Comparison of ENCODE assay signal across 19 cellular contexts in genomic region chr2:109386004-109386695, GRCh38.
DNase-seq lines count a peak whose midpoint lies in the region; ATAC-seq and TF ChIP-seq lines count a peak whose summit lies in the region.
"Had no signal": no experiment of that assay in that cellular context is flagged by ENCODE, and none has a peak within 500 bp of the region (broad histone marks: within the 10 kb centered on the region; RNA-seq: fewer than 3 reads in every experiment).

No MANE protein-coding gene starts in this region.

- in situ Hi-C loops in astrocyte of the cerebellum (cut with HindIII; ENCODE audit: low sequenced_read_pairs) = no loop called here

- H3K36me3 Mint-ChIP-seq in CD14-positive monocyte = no peaks in the 10 kb centered on the region

- H3K9me3 Mint-ChIP-seq in CD14-positive monocyte = no peaks in the 10 kb centered on the region
- H3K9me3 Mint-ChIP-seq: T-helper 2 cell treated with Interferon-gamma antibody and Interleukin-4, amounts not matched to agents 5 μg/mL and 100 μg/mL, for 36 hours had no signal

- no peaks in the 10 kb centered on the region for H3K27me3 Mint-ChIP-seq in CD14-positive monocyte (ENCODE audit: low read depth in 3 of 3)
- H3K27me3 Mint-ChIP-seq: activated CD4-positive, alpha-beta T cell treated with anti-CD3 and anti-CD28 coated beads for 36 hours had no signal

- H3K4me3 ChIP-seq in HFF-Myc (replicated peaks; ENCODE audit: low read depth, low read length) (no peak overlapping the region), astrocyte of the cerebellum (ENCODE audit: low read depth, low read length) (no peak overlapping the region)
- H3K4me3 ChIP-seq: ascending aorta, MG63, thoracic aorta had no signal

- intact Hi-C loops in CD14-positive monocyte (cut with micrococcal nuclease) = no loop called here

- no peaks in the 10 kb centered on the region for H3K4me1 Mint-ChIP-seq in CD14-positive monocyte
- H3K4me1 Mint-ChIP-seq: activated CD4-positive, alpha-beta T cell treated with anti-CD3 and anti-CD28 coated beads for 36 hours had no signal

- ATAC-seq in left lobe of liver (peak; percentile 29), HG02588 (IDR thresholded peaks at IDR 0.05; ENCODE audit: unreplicated experiment) (no peak)
- ATAC-seq: activated CD4-positive, alpha-beta T cell treated with anti-CD3 and anti-CD28 coated beads for 36 hours had no signal

- DNase-seq in CD14-positive monocyte (ENCODE audit: low spot score) (peak; percentile 33), HFF-Myc (ENCODE audit: extremely low read depth, low read depth) (no peak), astrocyte of the cerebellum (ENCODE audit: low read depth) (no peak), left lobe of liver (ENCODE audit: low spot score) (no peak), HCEC 1CT (no peak), CD1c-positive myeloid dendritic cell (ENCODE audit: extremely low spot score) (no peak), DMS153 treated with DMSO at 0.1 percent for 48 hours (lab: John Stamatoyannopoulos, UW; ENCODE audit: unreplicated experiment) (no peak)
- DNase-seq: activated CD4-positive, alpha-beta T cell treated with anti-CD3 and anti-CD28 coated beads for 36 hours; activated CD8-positive, alpha-beta memory T cell treated with anti-CD3 and anti-CD28 coated beads, Interleukin-2, amount 50 U/mL, for 48 hours; activated naive CD4-positive, alpha-beta T cell treated with Interleukin-2 at 50 U/mL for 16 hours; Caco-2; kidney glomerular epithelial cell; MG63; SIG-M5; stimulated activated CD4-positive, alpha-beta T cell treated with anti-CD3 and anti-CD28 coated beads, Interleukin-2, amount 100 ng/mL, for 48 hours had no signal

- no peak overlapping the region for H3K4me3 Mint-ChIP-seq in CD14-positive monocyte
- H3K4me3 Mint-ChIP-seq: activated CD4-positive, alpha-beta T cell treated with anti-CD3 and anti-CD28 coated beads for 36 hours; T-helper 2 cell treated with Interferon-gamma antibody and Interleukin-4, amounts not matched to agents 5 μg/mL and 100 μg/mL, for 36 hours had no signal

- H3K27ac Mint-ChIP-seq in CD14-positive monocyte = peak overlapping the region in 1 of 7 donors; percentile 74
- H3K27ac Mint-ChIP-seq: activated CD4-positive, alpha-beta T cell treated with anti-CD3 and anti-CD28 coated beads for 36 hours; T-helper 2 cell treated with Interferon-gamma antibody and Interleukin-4, amounts not matched to agents 5 μg/mL and 100 μg/mL, for 36 hours had no signal

- TF ChIP-seq CTCF in CD14-positive monocyte (IDR thresholded peaks at IDR 0.05) (no peak), HFF-Myc (IDR thresholded peaks at IDR 0.05; ENCODE audit: low read depth, low read length, missing control alignments) (peak; percentile 3), astrocyte of the cerebellum (IDR thresholded peaks at IDR 0.05; ENCODE audit: low read depth, low read length, missing control alignments) (peak; percentile 12)
